ENCODE assay signal across 19 cellular contexts in the genomic region with DNA sequence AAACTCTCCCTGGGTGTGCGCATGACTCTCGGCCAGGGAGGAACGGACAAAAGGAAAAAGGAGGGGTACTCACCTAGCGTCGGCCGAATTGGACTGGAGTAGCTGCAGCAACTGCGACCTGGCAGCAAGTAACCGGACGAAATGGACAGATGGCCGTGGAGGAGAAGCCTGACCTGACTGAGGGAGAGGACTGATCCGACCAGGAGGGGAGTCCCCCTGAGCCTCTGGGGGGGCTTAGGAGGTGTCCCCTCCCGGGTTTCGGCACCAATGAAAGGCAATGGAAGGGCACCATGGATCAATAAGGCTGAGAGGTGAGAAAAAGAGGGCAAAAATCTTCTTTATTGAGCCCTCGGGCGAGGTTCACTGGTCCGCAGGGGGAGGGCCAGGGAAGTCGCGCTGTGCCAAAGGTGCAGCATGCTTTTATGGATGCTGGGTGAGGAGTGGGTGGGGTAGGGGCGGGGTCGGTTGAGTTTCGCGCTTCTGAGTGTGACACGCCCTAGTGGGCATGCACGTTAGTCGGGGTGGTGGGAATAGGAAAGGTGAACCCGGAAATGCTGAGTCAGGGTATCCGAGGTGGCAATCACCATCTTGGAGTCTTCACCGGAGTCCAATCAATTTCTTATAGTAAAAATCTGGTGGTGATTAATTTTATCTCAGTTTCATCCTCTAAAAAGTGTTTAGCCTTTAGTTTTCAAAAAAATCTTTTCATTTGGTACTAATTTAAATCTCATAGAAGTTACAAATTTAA.
A peak's percentile ranks its signal among the peaks of the same experiment; 100 is the strongest.
DNase-seq lines count a peak whose midpoint lies in the region; ATAC-seq, FAIRE-seq and TF ChIP-seq lines count a peak whose summit lies in the region.
"Had no signal": no experiment of that assay in that cellular context is flagged by ENCODE, and none has a peak within 500 bp of the region (broad histone marks: within the 10 kb centered on the region; RNA-seq: fewer than 3 reads in every experiment).

No MANE protein-coding gene starts in this region.

- WGBS in HepG2 (ENCODE audit: low lambda C conversion rate) = 51% methylated on average over 27 of the region's 28 CpGs
- 85% methylated on average over 27 of the region's 28 CpGs for WGBS in right lobe of liver (ENCODE audit: insufficient coverage, low coverage, low lambda C conversion rate, missing lambda C conversion rate)
- 89 to 93% methylated on average over 20 to 21 of the region's 28 CpGs for WGBS in esophagus squamous epithelium, 2 donors

- no peak for FAIRE-seq in HepG2 (lab: Jason Lieb, UNC)
- FAIRE-seq: G401.6, GM12891, GM19239 had no signal

- no peak for TF ChIP-seq EP300 in HepG2 (IDR thresholded peaks at IDR 0.05; ENCODE audit: low read depth in 2 of 2, low read length in 2 of 2)
- no peak for TF ChIP-seq EP300 in HepG2 (CRISPR knock-in tag; IDR thresholded peaks at IDR 0.05; ENCODE audit: borderline replicate concordance)

- TF ChIP-seq RAD21 in HepG2 (CRISPR knock-in tag; IDR thresholded peaks at IDR 0.05) = no peak

- CTCF ChIA-PET in HepG2 (lab: Yijun Ruan, JAX; ENCODE audit: low intra/inter-chr PET ratio, low total read pairs) = no interaction called here

- H3K4me1 ChIP-seq in HepG2 (ENCODE audit: insufficient read depth, low read length) = no peaks in the 10 kb centered on the region
- no peaks in the 10 kb centered on the region for H3K4me1 ChIP-seq in right lobe of liver
- H3K4me1 ChIP-seq in esophagus squamous epithelium = no peaks in the 10 kb centered on the region
- H3K4me1 ChIP-seq: BLaER1 treated with 17β-estradiol and CSF1 and Interleukin-3, amounts not matched to agents 10 nM and 100 nM; HAP-1 had no signal

- ATAC-seq in HepG2 (no peak), right lobe of liver (no peak)
- ATAC-seq: CD8-positive, alpha-beta T cell had no signal

- BruUV-seq in HepG2 (replicated peaks; lab: Mats Ljungman, UMichigan) = no TSS peak

- no peak overlapping the region for H3K4me2 ChIP-seq in HepG2 (ENCODE audit: low read depth, low read length)
- H3K4me2 ChIP-seq: BLaER1 treated with 17β-estradiol and CSF1 and Interleukin-3, amounts not matched to agents 10 nM and 100 nM had no signal

- H3K36me3 ChIP-seq in HepG2 (replicated peaks in 1 of 2; ENCODE audit: control insufficient read depth in 1 of 2, insufficient read depth in 2 of 2, low read length in 2 of 2) (no peaks in the 10 kb centered on the region), right lobe of liver (no peaks in the 10 kb centered on the region), esophagus squamous epithelium (no peaks in the 10 kb centered on the region)
- H3K36me3 ChIP-seq: BLaER1 treated with 17β-estradiol and CSF1 and Interleukin-3, amounts not matched to agents 10 nM and 100 nM; HAP-1 had no signal

- no peak overlapping the region for H2AFZ ChIP-seq in HepG2 (ENCODE audit: low read length)
- H2AFZ ChIP-seq: GM23248 had no signal

- H3K9ac ChIP-seq in HepG2 (ENCODE audit: insufficient read depth, low read depth, low read length) = no peak overlapping the region
- H3K9ac ChIP-seq: BLaER1 treated with 17β-estradiol and CSF1 and Interleukin-3, amounts not matched to agents 10 nM and 100 nM; GM23248 had no signal

- intact Hi-C loops in HepG2 (cut with micrococcal nuclease; ENCODE audit: unreplicated experiment) = no loop called here
- intact Hi-C loops in right lobe of liver (cut with DNase I) = no loop called here
- intact Hi-C loops in esophagus squamous epithelium (cut with DNase I) = no loop called here

- peaks cover 24% of the 10 kb centered on the region; the same call in 1 of the 2 replicates for H3K9me3 ChIP-seq in HepG2 (ENCODE audit: low read length)
- no peaks in the 10 kb centered on the region for H3K9me3 ChIP-seq in right lobe of liver
- peaks cover 0 to 19% (median 0%) of the 10 kb centered on the region in 3 donors for H3K9me3 ChIP-seq in esophagus squamous epithelium
- H3K9me3 ChIP-seq: HAP-1 had no signal

- TF ChIP-seq POLR2A in HepG2 (IDR thresholded peaks at IDR 0.05; ENCODE audit: insufficient read depth in 1 of 2, low read depth in 2 of 2, low read length in 2 of 2) (no peak), right lobe of liver (IDR thresholded peaks at IDR 0.05) (no peak), esophagus squamous epithelium (IDR thresholded peaks at IDR 0.05) (no peak)

- DNase-seq in HepG2 (ENCODE audit: low spot score) = no peak
- DNase-seq in right lobe of liver = no peak
- DNase-seq in NCI-H748 (lab: John Stamatoyannopoulos, UW; ENCODE audit: unreplicated experiment) = peak; percentile 94
- DNase-seq in SHP77 treated with DMSO at 0.1 percent for 48 hours (lab: John Stamatoyannopoulos, UW) = peak; percentile 35
- DNase-seq in NCI-H187 (lab: John Stamatoyannopoulos, UW) = no peak
- DNase-seq in amygdala (lab: John Stamatoyannopoulos, UW) = no peak
- no peak for DNase-seq in esophagus squamous epithelium (lab: John Stamatoyannopoulos, UW)
- DNase-seq: 8988T; CD8-positive, alpha-beta T cell; COR-L47; DMS 273 treated with DMSO at 0.1 percent for 48 hours; DMS53; DND-41; GM23248 had no signal

- TF ChIP-seq CTCF in HepG2 (CRISPR knock-in tag; IDR thresholded peaks at IDR 0.05) (no peak), right lobe of liver (IDR thresholded peaks at IDR 0.05) (no peak), esophagus squamous epithelium (IDR thresholded peaks at IDR 0.05) (no peak)

- H3K27ac ChIP-seq in HepG2 (ENCODE audit: extremely low read length, insufficient read depth, low read length) (no peak overlapping the region), right lobe of liver (no peak overlapping the region), esophagus squamous epithelium (no peak overlapping the region)
- H3K27ac ChIP-seq: BLaER1 treated with 17β-estradiol and CSF1 and Interleukin-3, amounts not matched to agents 10 nM and 100 nM; GM23248 had no signal

- H4K20me1 ChIP-seq in HepG2 (ENCODE audit: insufficient read depth, low read length) = no peaks in the 10 kb centered on the region
- H4K20me1 ChIP-seq: BLaER1 treated with 17β-estradiol and CSF1 and Interleukin-3, amounts not matched to agents 10 nM and 100 nM had no signal

- H3K79me2 ChIP-seq in HepG2 (ENCODE audit: insufficient read depth, low read length) = no peaks in the 10 kb centered on the region

- H3K4me3 ChIP-seq in HepG2 (replicated peaks in 1 of 3; ENCODE audit: insufficient read depth in 1 of 3, low read depth in 2 of 3, low read length in 3 of 3) (no peak overlapping the region), right lobe of liver (no peak overlapping the region), esophagus squamous epithelium (no peak overlapping the region)
- H3K4me3 ChIP-seq: BLaER1 treated with 17β-estradiol and CSF1 and Interleukin-3, amounts not matched to agents 10 nM and 100 nM; GM23248; HAP-1 had no signal

- in situ Hi-C loops in HepG2 (cut with HindIII; ENCODE audit: extremely low pct_ligation_motif_present, low pct_unique_long_range_greater_than_20kb) = no loop called here

- POLR2A ChIA-PET in HepG2 (lab: Yijun Ruan, JAX) = no interaction called here

- H3K27me3 ChIP-seq in HepG2 (ENCODE audit: control insufficient read depth in 1 of 2, insufficient read depth in 2 of 2, low read length in 2 of 2) = no peaks in the 10 kb centered on the region
- no peaks in the 10 kb centered on the region for H3K27me3 ChIP-seq in right lobe of liver
- no peaks in the 10 kb centered on the region for H3K27me3 ChIP-seq in esophagus squamous epithelium
- H3K27me3 ChIP-seq: BLaER1 treated with 17β-estradiol and CSF1 and Interleukin-3, amounts not matched to agents 10 nM and 100 nM had no signal

TF ChIP-seq in HepG2, 621 proteins besides CTCF, POLR2A, EP300 and RAD21:
- TF ChIP-seq RCOR2 (CRISPR knock-in tag; IDR thresholded peaks at IDR 0.05) (no peak), ONECUT2 (CRISPR knock-in tag; IDR thresholded peaks at IDR 0.05) (no peak), ZFP36L2 (CRISPR knock-in tag; IDR thresholded peaks at IDR 0.05) (no peak), MAFF (IDR thresholded peaks at IDR 0.05; ENCODE audit: low read depth, low read length) (peak; percentile 64), MAFK (conservative IDR thresholded peaks at IDR 0.05 in 1 of 2, IDR thresholded peaks at IDR 0.05 in 1 of 2; ENCODE audit: low read length in 2 of 2) (peak; percentile 65 to 86)

Comparison
In these comparisons a context has a peak if more than half of its experiments do, and no peak if none do; other contexts are left out.
1. DNase-seq: peak in NCI-H748 (single experiment) and SHP77 treated with DMSO at 0.1 percent for 48 hours (single experiment); none in HepG2 (single experiment), right lobe of liver (0 of 3), NCI-H187 (0 of 2), amygdala (0 of 56) and esophagus squamous epithelium (single experiment).